ENCODE assay signal across 1 cellular context in the genomic region with DNA sequence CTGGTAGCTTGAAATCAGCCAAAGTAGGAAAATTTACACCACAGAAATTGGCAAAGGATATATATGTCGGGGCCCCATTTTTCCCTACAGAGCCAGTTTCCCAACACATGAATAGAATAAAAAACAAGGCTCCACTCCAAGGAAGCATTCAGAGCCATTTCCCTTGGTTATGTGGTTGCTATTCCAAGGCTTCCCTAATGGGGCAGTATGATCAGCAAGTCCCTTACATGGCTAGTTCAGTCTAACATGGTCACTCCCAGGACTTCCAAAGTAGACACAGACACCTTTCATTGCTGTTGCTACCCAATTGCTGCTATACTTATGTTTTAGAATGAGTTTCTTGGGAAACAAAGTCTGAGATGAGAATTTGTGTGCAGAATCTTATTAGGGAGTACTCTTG.
TF ChIP-seq lines count a peak whose summit lies in the region.

No MANE protein-coding gene starts in this region.

TF ChIP-seq in HepG2, 621 proteins besides CTCF, POLR2A, EP300 and RAD21 (continued from another document):
- peak; percentile 39; the same call in 1 of the 2 replicates for TF ChIP-seq SRF (IDR thresholded peaks at IDR 0.05; ENCODE audit: low read depth, low read length)
- TF ChIP-seq U2AF1 (optimal IDR thresholded peaks at IDR 0.05; ENCODE audit: low read depth, low read length): no peak
- TF ChIP-seq ZNF615 (CRISPR knock-in tag; IDR thresholded peaks at IDR 0.05; ENCODE audit: borderline replicate concordance): no peak
